Comparison of ENCODE assay signal across 8 cellular contexts in the genomic region with DNA sequence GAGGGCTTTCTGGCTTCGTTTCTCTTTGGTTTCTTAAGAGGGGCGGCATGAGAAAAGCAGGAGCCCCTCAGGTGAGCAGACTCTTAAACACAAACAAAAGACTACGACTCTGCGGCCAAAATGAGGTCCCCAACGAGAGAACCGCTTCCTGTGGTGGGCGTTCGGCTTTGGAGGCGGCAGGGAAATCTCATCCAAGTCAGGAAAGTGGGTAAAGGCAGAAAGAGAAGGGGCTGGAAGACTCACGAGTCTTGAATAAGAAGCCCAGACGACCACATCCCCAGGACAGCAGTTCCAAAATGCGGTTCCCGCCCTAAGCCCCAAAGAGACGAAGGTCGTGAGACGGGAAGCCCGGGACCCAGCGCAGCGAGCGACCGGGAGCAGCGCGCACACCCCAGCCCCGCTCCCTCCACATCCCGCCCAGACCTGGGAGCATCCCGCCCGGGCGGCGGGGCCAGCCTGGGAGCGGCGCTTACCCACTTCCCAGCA. TPM values are rescaled to one million over a fixed set of nuclear protein-coding genes. Genes with fewer than 3 reads are reported as not detected.
DNase-seq lines count a peak whose midpoint lies in the region; ATAC-seq and TF ChIP-seq lines count a peak whose summit lies in the region.

No MANE protein-coding gene starts in this region.

- H3K9me3 Mint-ChIP-seq in activated CD4-positive, alpha-beta memory T cell treated with anti-CD3 and anti-CD28 coated beads for 36 hours = peaks cover 19% of the 10 kb centered on the region

- intact Hi-C loops in activated CD4-positive, alpha-beta memory T cell treated with anti-CD3 and anti-CD28 coated beads for 36 hours (cut with micrococcal nuclease) = loop anchor here (1.0 to 10.0 kb wide), 6 partner anchors 68 to 530 kb away; partner anchors contain the start of genes LIAS, N4BP2, PDS5A and SMIM14

- peak overlapping the region; percentile 85 for H3K27ac ChIP-seq in rectal smooth muscle tissue (ENCODE audit: low read depth, low read length)

- no peaks in the 10 kb centered on the region for H3K27me3 ChIP-seq in rectal smooth muscle tissue (ENCODE audit: control insufficient read depth, insufficient read depth, low read length)

- H3K9ac ChIP-seq in rectal smooth muscle tissue (ENCODE audit: low read length) = peak overlapping the region; percentile 84

- ATAC-seq in GM18502 (IDR thresholded peaks at IDR 0.05; ENCODE audit: poor library complexity, unreplicated experiment) = peak; percentile 33
- peak; percentile 13 for ATAC-seq in HG03064 (IDR thresholded peaks at IDR 0.05; ENCODE audit: low read depth, unreplicated experiment)

- H3K36me3 Mint-ChIP-seq in activated CD4-positive, alpha-beta memory T cell treated with anti-CD3 and anti-CD28 coated beads for 36 hours = peaks cover 15% of the 10 kb centered on the region

- DNase-seq in activated CD4-positive, alpha-beta memory T cell treated with anti-CD3 and anti-CD28 coated beads for 36 hours = peak; percentile 64
- DNase-seq in fibroblast of pulmonary artery (ENCODE audit: low read depth) = no peak
- no peak for DNase-seq in NCI-H1105 (lab: John Stamatoyannopoulos, UW)
- no peak for DNase-seq in middle frontal gyrus (ENCODE audit: extremely low spot score, low spot score)
- no peak for DNase-seq in NOMO-1 (lab: John Stamatoyannopoulos, UW; ENCODE audit: unreplicated experiment in 2 of 2)

- no peaks in the 10 kb centered on the region for H3K36me3 ChIP-seq in rectal smooth muscle tissue (ENCODE audit: control insufficient read depth, insufficient read depth, low read length)

- peak overlapping the region; percentile 99 for H3K4me3 Mint-ChIP-seq in activated CD4-positive, alpha-beta memory T cell treated with anti-CD3 and anti-CD28 coated beads for 36 hours

- H3K4me1 ChIP-seq in rectal smooth muscle tissue (ENCODE audit: control insufficient read depth, insufficient read depth, low read length) = peaks cover 14% of the 10 kb centered on the region

- peaks cover 18% of the 10 kb centered on the region for H3K4me1 Mint-ChIP-seq in activated CD4-positive, alpha-beta memory T cell treated with anti-CD3 and anti-CD28 coated beads for 36 hours (ENCODE audit: low read depth)

- peak overlapping the region; percentile 98 for H3K4me3 ChIP-seq in fibroblast of pulmonary artery (replicated peaks; ENCODE audit: low read depth, low read length)
- H3K4me3 ChIP-seq in rectal smooth muscle tissue (ENCODE audit: low read length) = peak overlapping the region; percentile 93

- POLR2A ChIA-PET in activated CD4-positive, alpha-beta memory T cell treated with anti-CD3 and anti-CD28 coated beads for 36 hours (lab: Charles Lee) = interaction anchor here (0.6 to 1.4 kb wide), 4 partner anchors 68 to 426 kb away, joined by 6 to 14 read pairs (median 12); partner anchors contain the start of genes LIAS, RPL9, SMIM14 and UBE2K

- no peak for TF ChIP-seq CTCF in fibroblast of pulmonary artery (IDR thresholded peaks at IDR 0.05; ENCODE audit: low read length, missing control alignments)

- peak overlapping the region; percentile 75 for H3K27ac Mint-ChIP-seq in activated CD4-positive, alpha-beta memory T cell treated with anti-CD3 and anti-CD28 coated beads for 36 hours

- H3K27me3 Mint-ChIP-seq in activated CD4-positive, alpha-beta memory T cell treated with anti-CD3 and anti-CD28 coated beads for 36 hours = no peaks in the 10 kb centered on the region

- CTCF ChIA-PET in activated CD4-positive, alpha-beta memory T cell treated with anti-CD3 and anti-CD28 coated beads for 36 hours (lab: Charles Lee) = interaction anchor here (0.8 to 2.6 kb wide), 5 partner anchors 9 to 671 kb away, joined by 3 to 9 read pairs (median 3); no protein-coding TSS in a partner anchor

RNA-seq across cellular contexts. Expression of gene UGDH, which starts 0.4 kb away (rescaled TPM):
- total RNA-seq in activated CD4-positive, alpha-beta memory T cell treated with anti-CD3 and anti-CD28 coated beads for 36 hours = 10 to 100 TPM; 28.7 to 32.9 TPM
